Comparison of ENCODE assay signal across 27 cellular contexts in the genomic region with DNA sequence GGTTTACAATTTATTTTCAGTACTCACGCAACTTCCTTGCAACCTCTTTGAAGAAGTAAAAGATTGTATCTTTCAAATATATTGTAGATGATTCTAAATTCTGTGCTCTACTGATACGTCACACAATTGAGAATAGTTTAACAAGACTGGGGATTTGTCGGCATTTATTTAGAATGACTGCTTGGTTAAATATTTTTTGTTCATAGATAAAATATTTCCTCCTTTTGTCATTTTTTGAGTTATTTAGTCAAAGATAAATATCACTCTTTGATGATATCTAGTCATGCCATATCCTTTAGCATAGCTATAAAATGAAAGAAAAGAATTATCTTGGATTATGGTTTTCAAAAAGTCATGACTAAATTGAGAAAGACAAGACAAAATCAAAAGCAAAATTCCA.
"Had no signal": no experiment of that assay in that cellular context is flagged by ENCODE, and none has a peak within 500 bp of the region (broad histone marks: within the 10 kb centered on the region; RNA-seq: fewer than 3 reads in every experiment).

No MANE protein-coding gene starts in this region.

- H3K27me3 ChIP-seq: esophagus muscularis mucosa, gastroesophageal sphincter, pancreas, suprapubic skin, thyroid gland, uterus had no signal

- H3K4me3 ChIP-seq: esophagus muscularis mucosa, gastroesophageal sphincter, left ventricle myocardium inferior, lung, pancreas, suprapubic skin, thyroid gland, uterus had no signal

- H3K36me3 Mint-ChIP-seq: immature natural killer cell, naive B cell, type B pancreatic cell had no signal

- H3K9me3 Mint-ChIP-seq: nephron, type B pancreatic cell had no signal

- ATAC-seq: gastroesophageal sphincter, left cardiac atrium, pancreas, right cardiac atrium had no signal

- H3K4me3 Mint-ChIP-seq: immature natural killer cell, naive B cell, nephron, type B pancreatic cell had no signal

- H3K36me3 ChIP-seq: esophagus muscularis mucosa, gastroesophageal sphincter, left ventricle myocardium inferior, pancreas, suprapubic skin, thyroid gland, uterus had no signal

- H3K27me3 Mint-ChIP-seq: naive B cell, progenitor cell of endocrine pancreas, type B pancreatic cell had no signal

- H3K4me1 ChIP-seq: esophagus muscularis mucosa, gastroesophageal sphincter, left ventricle myocardium inferior, pancreas, suprapubic skin, thyroid gland, uterus had no signal

- H3K4me1 Mint-ChIP-seq: immature natural killer cell, naive B cell had no signal

- FAIRE-seq: colon, endometrium, kidney, pancreas, small intestine had no signal

- H3K27ac ChIP-seq: epithelial cell of prostate, esophagus muscularis mucosa, gastroesophageal sphincter, left ventricle myocardium inferior, pancreas, suprapubic skin, thyroid gland, uterus had no signal

- DNase-seq: effector CD8-positive, alpha-beta T cell; foreskin fibroblast; glutamatergic neuron; immature natural killer cell; kidney; left cardiac atrium; left ventricle myocardium inferior; mesenchymal stem cell; naive B cell; occipital lobe; pancreas; right cardiac atrium; small intestine; stimulated activated CD4-positive, alpha-beta T cell treated with anti-CD3 and anti-CD28 coated beads, Interleukin-12 subunit alpha, Interleukin-12 subunit beta, amount 100 ng/mL, for 4 hours; stimulated activated naive CD4-positive, alpha-beta T cell; thyroid gland; uterus had no signal

- H3K27ac Mint-ChIP-seq: immature natural killer cell, nephron, progenitor cell of endocrine pancreas, type B pancreatic cell had no signal

- H3K9me3 ChIP-seq: esophagus muscularis mucosa, gastroesophageal sphincter, pancreas, suprapubic skin, thyroid gland, uterus had no signal
